ENCODE assay signal across 36 cellular contexts in the genomic region with DNA sequence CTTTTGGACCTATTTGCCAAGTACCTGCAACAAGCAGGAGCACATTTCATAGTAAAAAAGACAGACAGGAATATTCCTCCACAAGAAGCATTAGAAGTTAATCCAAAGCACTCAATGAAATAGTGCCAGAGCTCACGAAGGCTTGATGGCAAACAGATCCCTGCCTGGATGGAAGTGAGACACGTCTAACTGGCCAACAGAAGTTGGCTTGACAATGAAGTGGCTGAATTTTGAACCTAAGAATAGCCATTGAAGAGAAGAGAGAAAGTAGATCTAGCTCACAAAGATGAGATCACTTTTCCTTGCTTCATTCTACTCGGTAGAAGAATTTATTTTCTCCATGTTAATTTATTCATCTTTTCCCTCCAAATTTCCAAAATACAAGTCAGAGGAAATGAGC. TPM values are rescaled to one million over a fixed set of nuclear protein-coding genes. Genes with fewer than 3 reads are reported as not detected.
"Had no signal": no experiment of that assay in that cellular context is flagged by ENCODE, and none has a peak within 500 bp of the region (broad histone marks: within the 10 kb centered on the region; RNA-seq: fewer than 3 reads in every experiment).

No MANE protein-coding gene starts in this region.

- H3K27me3 Mint-ChIP-seq: activated CD4-positive, alpha-beta memory T cell treated with anti-CD3 and anti-CD28 coated beads, Interleukin-2, amount 10 ng/mL, durations not matched to agents 7 days and 5 days; activated CD4-positive, alpha-beta T cell treated with anti-CD3 and anti-CD28 coated beads, Interleukin-2, amount 10 ng/mL, durations not matched to agents 7 days and 5 days; activated naive CD8-positive, alpha-beta T cell treated with anti-CD3 and anti-CD28 coated beads, Interleukin-2, amount 50 U/mL, for 24 hours; activated T-cell treated with anti-CD3 and anti-CD28 coated beads, Interleukin-2, amount 50 U/mL, for 24 hours; activated T-helper 17 cell treated with anti-CD3 and anti-CD28 coated beads, Interleukin-2, amount 50 U/mL, for 72 hours; naive B cell; stimulated activated memory B cell treated with anti-CD40 and anti-IgM and Interleukin-4, amounts not matched to agents 10 μg/mL and 1 μg/mL and 100 μg/mL, for 72 hours; stimulated activated naive CD8-positive, alpha-beta T cell treated with anti-CD3 and anti-CD28 coated beads, Interleukin-15, amount 100 ng/mL, for 72 hours had no signal

- DNase-seq: activated CD4-positive, alpha-beta memory T cell treated with anti-CD3 and anti-CD28 coated beads, Interleukin-2, amount 10 ng/mL, durations not matched to agents 7 days and 5 days; activated CD4-positive, alpha-beta T cell treated with anti-CD3 and anti-CD28 coated beads for 1 hour; activated CD4-positive, alpha-beta T cell treated with anti-CD3 and anti-CD28 coated beads, Interleukin-2, amount 10 ng/mL, durations not matched to agents 7 days and 5 days; activated CD8-positive, alpha-beta memory T cell treated with anti-CD3 and anti-CD28 coated beads, Interleukin-2, amount 50 U/mL, for 48 hours; activated gamma-delta T cell treated with Interleukin-2 at 50 U/mL for 16 hours; activated naive CD4-positive, alpha-beta T cell treated with anti-CD3 and anti-CD28 coated beads, Interleukin-2, amount 50 U/mL, for 16 hours; activated naive CD8-positive, alpha-beta T cell treated with anti-CD3 and anti-CD28 coated beads, Interleukin-2, amount 50 U/mL, for 24 hours; activated T-cell treated with anti-CD3 and anti-CD28 coated beads, Interleukin-2, amount 50 U/mL, for 24 hours; amygdala; cerebellar nuclear complex; cortex of kidney; naive B cell; pancreas; SJCRH30; stimulated activated CD4-positive, alpha-beta T cell treated with anti-CD3 and anti-CD28 coated beads, Interleukin-12 subunit alpha, Interleukin-12 subunit beta, amount 100 ng/mL, for 4 hours; stimulated activated CD4-positive, alpha-beta T cell treated with anti-CD3 and anti-CD28 coated beads, Interleukin-4, amount 100 ng/mL, for 24 hours; stimulated activated naive CD8-positive, alpha-beta T cell treated with anti-CD3 and anti-CD28 coated beads, Interleukin-15, amount 100 ng/mL, for 72 hours; T-helper 2 cell; transverse colon had no signal

- H3K27me3 ChIP-seq: breast epithelium, hepatocyte, pancreas, SJCRH30, suprapubic skin, transverse colon had no signal

- H3K9me3 ChIP-seq: breast epithelium, pancreas, prostate gland, SJCRH30, suprapubic skin, transverse colon had no signal

- H3K4me3 ChIP-seq: breast epithelium, hepatocyte, pancreas, prostate gland, SJCRH30, skin epidermis, suprapubic skin, transverse colon had no signal

- ATAC-seq: activated naive CD8-positive, alpha-beta T cell treated with anti-CD3 and anti-CD28 coated beads, Interleukin-2, amount 50 U/mL, for 24 hours; activated T-helper 17 cell treated with anti-CD3 and anti-CD28 coated beads, Interleukin-2, amount 50 U/mL, for 72 hours; pancreas; SK-N-SH treated with all-trans-retinoic acid at 6 μM for 48 hours; stimulated activated memory B cell treated with anti-CD40 and anti-IgM and Interleukin-4, amounts not matched to agents 10 μg/mL and 1 μg/mL and 100 μg/mL, for 72 hours; stimulated activated naive CD8-positive, alpha-beta T cell treated with anti-CD3 and anti-CD28 coated beads, Interleukin-15, amount 100 ng/mL, for 72 hours; WTC11 had no signal

- H3K9me3 Mint-ChIP-seq: activated CD4-positive, alpha-beta memory T cell treated with anti-CD3 and anti-CD28 coated beads, Interleukin-2, amount 10 ng/mL, durations not matched to agents 7 days and 5 days; activated CD4-positive, alpha-beta T cell treated with anti-CD3 and anti-CD28 coated beads, Interleukin-2, amount 10 ng/mL, durations not matched to agents 7 days and 5 days; activated naive CD8-positive, alpha-beta T cell treated with anti-CD3 and anti-CD28 coated beads, Interleukin-2, amount 50 U/mL, for 24 hours; activated T-cell treated with anti-CD3 and anti-CD28 coated beads, Interleukin-2, amount 50 U/mL, for 24 hours; activated T-helper 17 cell treated with anti-CD3 and anti-CD28 coated beads, Interleukin-2, amount 50 U/mL, for 72 hours; mesothelial cell of epicardium; naive B cell; stimulated activated memory B cell treated with anti-CD40 and anti-IgM and Interleukin-4, amounts not matched to agents 10 μg/mL and 1 μg/mL and 100 μg/mL, for 72 hours; stimulated activated naive CD8-positive, alpha-beta T cell treated with anti-CD3 and anti-CD28 coated beads, Interleukin-15, amount 100 ng/mL, for 72 hours; WTC11 had no signal

- H3K4me1 ChIP-seq: breast epithelium, pancreas, SJCRH30, suprapubic skin had no signal

- H3K4me3 Mint-ChIP-seq: activated CD4-positive, alpha-beta memory T cell treated with anti-CD3 and anti-CD28 coated beads, Interleukin-2, amount 10 ng/mL, durations not matched to agents 7 days and 5 days; activated CD4-positive, alpha-beta T cell treated with anti-CD3 and anti-CD28 coated beads, Interleukin-2, amount 10 ng/mL, durations not matched to agents 7 days and 5 days; activated naive CD8-positive, alpha-beta T cell treated with anti-CD3 and anti-CD28 coated beads, Interleukin-2, amount 50 U/mL, for 24 hours; activated T-cell treated with anti-CD3 and anti-CD28 coated beads, Interleukin-2, amount 50 U/mL, for 24 hours; activated T-helper 17 cell treated with anti-CD3 and anti-CD28 coated beads, Interleukin-2, amount 50 U/mL, for 72 hours; mesothelial cell of epicardium; naive B cell; stimulated activated memory B cell treated with anti-CD40 and anti-IgM and Interleukin-4, amounts not matched to agents 10 μg/mL and 1 μg/mL and 100 μg/mL, for 72 hours; stimulated activated naive CD8-positive, alpha-beta T cell treated with anti-CD3 and anti-CD28 coated beads, Interleukin-15, amount 100 ng/mL, for 72 hours; WTC11 had no signal

- H3K27ac ChIP-seq: breast epithelium, hepatocyte, pancreas, prostate gland, SJCRH30, skin epidermis, suprapubic skin, transverse colon had no signal

- H3K4me1 Mint-ChIP-seq: mesothelial cell of epicardium, WTC11 had no signal

RNA-seq across cellular contexts. Expression of a gene that starts 30.6 kb away (rescaled TPM):
- total RNA-seq: activated CD4-positive, alpha-beta memory T cell treated with anti-CD3 and anti-CD28 coated beads, Interleukin-2, amount 10 ng/mL, durations not matched to agents 7 days and 5 days; endothelial cell of umbilical vein; fibroblast of lung; fibroblast of villous mesenchyme; SJCRH30 had no signal
- polyA plus RNA-seq: endothelial cell of umbilical vein, neural cell had no signal

RNA-seq across cellular contexts. Expression of a gene that starts 38.4 kb away (rescaled TPM):
- total RNA-seq: activated CD4-positive, alpha-beta memory T cell treated with anti-CD3 and anti-CD28 coated beads, Interleukin-2, amount 10 ng/mL, durations not matched to agents 7 days and 5 days; activated CD4-positive, alpha-beta T cell treated with anti-CD3 and anti-CD28 coated beads, Interleukin-2, amount 10 ng/mL, durations not matched to agents 7 days and 5 days; activated T-helper 17 cell treated with anti-CD3 and anti-CD28 coated beads, Interleukin-2, amount 50 U/mL, for 72 hours; breast epithelium; endothelial cell of umbilical vein; fibroblast of lung; fibroblast of villous mesenchyme; lower leg skin; mesothelial cell of epicardium; prostate gland; SJCRH30; urinary bladder had no signal
- polyA plus RNA-seq: endothelial cell of umbilical vein, esophagus, fibroblast of lung, neural cell had no signal

RNA-seq across cellular contexts. Expression of a gene that starts 45.0 kb away (rescaled TPM):
- total RNA-seq: activated CD4-positive, alpha-beta memory T cell treated with anti-CD3 and anti-CD28 coated beads, Interleukin-2, amount 10 ng/mL, durations not matched to agents 7 days and 5 days; activated CD4-positive, alpha-beta T cell treated with anti-CD3 and anti-CD28 coated beads, Interleukin-2, amount 10 ng/mL, durations not matched to agents 7 days and 5 days; activated T-helper 17 cell treated with anti-CD3 and anti-CD28 coated beads, Interleukin-2, amount 50 U/mL, for 72 hours; endothelial cell of umbilical vein; fibroblast of lung; fibroblast of villous mesenchyme; lower leg skin; mesothelial cell of epicardium; pancreas; prostate gland; SJCRH30; transverse colon; urinary bladder; WTC11 had no signal
- polyA plus RNA-seq: endothelial cell of umbilical vein, fibroblast of lung, neural cell had no signal
